Comparison of ENCODE assay signal across 1 cellular context in genomic region chr6:4942673-4943009, GRCh38.
TF ChIP-seq lines count a peak whose summit lies in the region.

No MANE protein-coding gene starts in this region.

TF ChIP-seq in WTC11, 78 proteins besides CTCF, POLR2A, EP300 and RAD21 (continued from another document):
- TF ChIP-seq USF1 (CRISPR knock-in tag; IDR thresholded peaks at IDR 0.05), result no peak
- no peak for TF ChIP-seq ZBTB43 (CRISPR knock-in tag; IDR thresholded peaks at IDR 0.05)
- TF ChIP-seq ARID4B (CRISPR knock-in tag; IDR thresholded peaks at IDR 0.05; ENCODE audit: borderline replicate concordance), result no peak
- TF ChIP-seq ZNF396 (CRISPR knock-in tag; IDR thresholded peaks at IDR 0.05; ENCODE audit: borderline replicate concordance), result no peak
- TF ChIP-seq ATF2 (CRISPR knock-in tag; IDR thresholded peaks at IDR 0.05; ENCODE audit: borderline replicate concordance, low read depth), result no peak
- no peak for TF ChIP-seq ZNF219 (CRISPR knock-in tag; IDR thresholded peaks at IDR 0.05; ENCODE audit: borderline replicate concordance)
- no peak for TF ChIP-seq ZNF416 (CRISPR knock-in tag; IDR thresholded peaks at IDR 0.05)
- no peak for TF ChIP-seq MLX (CRISPR knock-in tag; IDR thresholded peaks at IDR 0.05)
- TF ChIP-seq FOXP1 (CRISPR knock-in tag; IDR thresholded peaks at IDR 0.05; ENCODE audit: borderline replicate concordance), result no peak
- TF ChIP-seq TCF7 (CRISPR knock-in tag; IDR thresholded peaks at IDR 0.05; ENCODE audit: low read depth), result no peak
